ENCODE assay signal across 29 cellular contexts in genomic region chr9:10512144-10512543, GRCh38.
"Had no signal": no experiment of that assay in that cellular context is flagged by ENCODE, and none has a peak within 500 bp of the region (broad histone marks: within the 10 kb centered on the region; RNA-seq: fewer than 3 reads in every experiment).

No MANE protein-coding gene starts in this region.

- H3K27me3 Mint-ChIP-seq: stimulated activated memory B cell treated with anti-CD40 and anti-IgM and Interleukin-4, amounts not matched to agents 10 μg/mL and 1 μg/mL and 100 μg/mL, for 72 hours; stimulated activated naive B cell treated with anti-CD40 and anti-IgM and Interleukin-4, amounts not matched to agents 10 μg/mL and 1 μg/mL and 100 μg/mL, for 72 hours; stimulated activated naive CD8-positive, alpha-beta T cell treated with anti-CD3 and anti-CD28 coated beads, Interleukin-15, amount 100 ng/mL, for 72 hours; stimulated activated naive CD8-positive, alpha-beta T cell treated with anti-CD3 and anti-CD28 coated beads, Interleukin-15, Interleukin-2, amounts not matched to agents 100 ng/mL and 50 ng/mL, for 24 hours; type B pancreatic cell had no signal

- H3K36me3 Mint-ChIP-seq: stimulated activated effector memory CD8-positive, alpha-beta T cell treated with anti-CD3 and anti-CD28 coated beads, Interleukin-12 subunit alpha, Interleukin-12 subunit beta, amount 100 ng/mL, for 72 hours; stimulated activated memory B cell treated with anti-CD40 and anti-IgM and Interleukin-4, amounts not matched to agents 10 μg/mL and 1 μg/mL and 100 μg/mL, for 72 hours; stimulated activated naive B cell treated with anti-CD40 and anti-IgM and Interleukin-4, amounts not matched to agents 10 μg/mL and 1 μg/mL and 100 μg/mL, for 72 hours; type B pancreatic cell had no signal

- H3K36me3 ChIP-seq: stomach, suprapubic skin, thoracic aorta, thyroid gland, tibial artery, tibial nerve, transverse colon, upper lobe of left lung, upper lobe of right lung, uterus, vagina had no signal

- DNase-seq: stimulated activated CD4-positive, alpha-beta T cell treated with anti-CD3 and anti-CD28 coated beads, Interleukin-2, amount 100 ng/mL, for 48 hours; stimulated activated CD4-positive, alpha-beta T cell treated with anti-CD3 and anti-CD28 coated beads, Interleukin-4, amount 100 ng/mL, for 1 hour; stimulated activated CD4-positive, alpha-beta T cell treated with anti-CD3 and anti-CD28 coated beads, Interleukin-4, amount 100 ng/mL, for 24 hours; stimulated activated CD4-positive, alpha-beta T cell treated with anti-CD3 and anti-CD28 coated beads, Interleukin-4, amount 100 ng/mL, for 4 hours; stimulated activated CD8-positive, alpha-beta memory T cell treated with anti-CD3 and anti-CD28 coated beads, Interleukin-4, amount 100 ng/mL, for 48 hours; stimulated activated naive B cell treated with anti-CD40 and anti-IgM and Interleukin-4, amounts not matched to agents 10 μg/mL and 1 μg/mL and 100 μg/mL, for 72 hours; stimulated activated naive CD4-positive, alpha-beta T cell; stimulated activated naive CD4-positive, alpha-beta T cell treated with Interleukin-2 at 50 U/mL for 16 hours; stimulated activated naive CD8-positive, alpha-beta T cell treated with anti-CD3 and anti-CD28 coated beads, Interleukin-15, amount 100 ng/mL, for 72 hours; stimulated activated naive CD8-positive, alpha-beta T cell treated with anti-CD3 and anti-CD28 coated beads, Interleukin-15, Interleukin-2, amounts not matched to agents 100 U/mL and 50 U/mL, for 24 hours; stomach; substantia nigra; testis; thyroid gland; tibial artery; transverse colon; trophoblast cell; upper lobe of left lung; upper lobe of right lung; uterus had no signal

- ATAC-seq: stimulated activated effector memory CD8-positive, alpha-beta T cell treated with anti-CD3 and anti-CD28 coated beads, Interleukin-12 subunit alpha, Interleukin-12 subunit beta, amount 100 ng/mL, for 72 hours; stimulated activated memory B cell treated with anti-CD40 and anti-IgM and Interleukin-4, amounts not matched to agents 10 μg/mL and 1 μg/mL and 100 μg/mL, for 72 hours; stimulated activated naive B cell treated with anti-CD40 and anti-IgM and Interleukin-4, amounts not matched to agents 10 μg/mL and 1 μg/mL and 100 μg/mL, for 72 hours; stimulated activated naive CD8-positive, alpha-beta T cell treated with anti-CD3 and anti-CD28 coated beads, Interleukin-15, amount 100 ng/mL, for 72 hours; stimulated activated naive CD8-positive, alpha-beta T cell treated with anti-CD3 and anti-CD28 coated beads, Interleukin-15, Interleukin-2, amounts not matched to agents 100 U/mL and 50 U/mL, for 24 hours; upper lobe of right lung had no signal

- H3K27ac Mint-ChIP-seq: stimulated activated effector memory CD8-positive, alpha-beta T cell treated with anti-CD3 and anti-CD28 coated beads, Interleukin-12 subunit alpha, Interleukin-12 subunit beta, amount 100 ng/mL, for 72 hours; stimulated activated memory B cell treated with anti-CD40 and anti-IgM and Interleukin-4, amounts not matched to agents 10 μg/mL and 1 μg/mL and 100 μg/mL, for 72 hours; stimulated activated naive B cell treated with anti-CD40 and anti-IgM and Interleukin-4, amounts not matched to agents 10 μg/mL and 1 μg/mL and 100 μg/mL, for 72 hours; stimulated activated naive CD8-positive, alpha-beta T cell treated with anti-CD3 and anti-CD28 coated beads, Interleukin-15, amount 100 ng/mL, for 72 hours; stimulated activated naive CD8-positive, alpha-beta T cell treated with anti-CD3 and anti-CD28 coated beads, Interleukin-15, Interleukin-2, amounts not matched to agents 100 ng/mL and 50 ng/mL, for 24 hours; type B pancreatic cell had no signal

- FAIRE-seq: urothelium cell line had no signal

- H3K4me3 ChIP-seq: stomach, suprapubic skin, testis, thoracic aorta, thyroid gland, tibial artery, tibial nerve, transverse colon, upper lobe of left lung, upper lobe of right lung, uterus, vagina had no signal

- H3K4me3 Mint-ChIP-seq: stimulated activated effector memory CD8-positive, alpha-beta T cell treated with anti-CD3 and anti-CD28 coated beads, Interleukin-12 subunit alpha, Interleukin-12 subunit beta, amount 100 ng/mL, for 72 hours; stimulated activated memory B cell treated with anti-CD40 and anti-IgM and Interleukin-4, amounts not matched to agents 10 μg/mL and 1 μg/mL and 100 μg/mL, for 72 hours; stimulated activated naive B cell treated with anti-CD40 and anti-IgM and Interleukin-4, amounts not matched to agents 10 μg/mL and 1 μg/mL and 100 μg/mL, for 72 hours; stimulated activated naive CD8-positive, alpha-beta T cell treated with anti-CD3 and anti-CD28 coated beads, Interleukin-15, amount 100 ng/mL, for 72 hours; stimulated activated naive CD8-positive, alpha-beta T cell treated with anti-CD3 and anti-CD28 coated beads, Interleukin-15, Interleukin-2, amounts not matched to agents 100 ng/mL and 50 ng/mL, for 24 hours; type B pancreatic cell had no signal

- H3K4me1 ChIP-seq: stomach, suprapubic skin, testis, thyroid gland, tibial artery, tibial nerve, transverse colon, upper lobe of left lung, upper lobe of right lung, uterus, vagina had no signal

- H3K9me3 ChIP-seq: suprapubic skin, testis, thyroid gland, tibial artery, upper lobe of right lung, uterus, vagina had no signal

- H3K27ac ChIP-seq: stomach, suprapubic skin, testis, thoracic aorta, thyroid gland, tibial artery, tibial nerve, transverse colon, upper lobe of left lung, upper lobe of right lung, uterus, vagina had no signal

- H3K27me3 ChIP-seq: stomach, suprapubic skin, testis, thyroid gland, tibial artery, tibial nerve, transverse colon, upper lobe of left lung, upper lobe of right lung, uterus, vagina had no signal

- H3K4me1 Mint-ChIP-seq: stimulated activated effector memory CD8-positive, alpha-beta T cell treated with anti-CD3 and anti-CD28 coated beads, Interleukin-12 subunit alpha, Interleukin-12 subunit beta, amount 100 ng/mL, for 72 hours; stimulated activated memory B cell treated with anti-CD40 and anti-IgM and Interleukin-4, amounts not matched to agents 10 μg/mL and 1 μg/mL and 100 μg/mL, for 72 hours; stimulated activated naive B cell treated with anti-CD40 and anti-IgM and Interleukin-4, amounts not matched to agents 10 μg/mL and 1 μg/mL and 100 μg/mL, for 72 hours; stimulated activated naive CD8-positive, alpha-beta T cell treated with anti-CD3 and anti-CD28 coated beads, Interleukin-15, amount 100 ng/mL, for 72 hours had no signal
